ENCODE assay signal across 13 cellular contexts in the genomic region with DNA sequence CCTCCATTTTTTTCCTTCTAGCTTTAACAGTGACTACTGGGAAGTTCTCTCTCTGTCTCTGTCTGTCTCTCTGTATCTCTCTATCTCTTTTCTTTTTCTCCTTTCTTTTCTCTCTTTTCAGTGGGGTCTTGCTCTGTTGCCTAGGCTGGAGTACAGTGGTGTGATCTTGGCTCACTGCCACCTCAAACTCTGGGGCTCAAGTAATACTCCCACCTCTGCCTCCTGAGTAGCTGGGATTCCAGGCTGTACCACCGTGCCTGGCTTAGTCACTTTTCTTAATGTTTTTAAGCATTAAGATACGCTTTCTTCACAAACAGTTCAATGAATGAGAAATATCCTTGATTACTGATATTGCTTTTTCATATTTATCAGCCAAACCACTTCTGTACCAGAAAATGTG. TPM values are rescaled to one million over a fixed set of nuclear protein-coding genes. Genes with fewer than 3 reads are reported as not detected.
DNase-seq lines count a peak whose midpoint lies in the region; ATAC-seq and TF ChIP-seq lines count a peak whose summit lies in the region.
"Had no signal": no experiment of that assay in that cellular context is flagged by ENCODE, and none has a peak within 500 bp of the region (broad histone marks: within the 10 kb centered on the region; RNA-seq: fewer than 3 reads in every experiment).

No MANE protein-coding gene starts in this region.

- no peaks in the 10 kb centered on the region for H3K4me1 ChIP-seq in Karpas-422 (ENCODE audit: low read length)
- peaks cover 0 to 62% (median 24%) of the 10 kb centered on the region in 4 donors for H3K4me1 ChIP-seq in right lobe of liver

- H3K9me2 ChIP-seq in Karpas-422 (replicated peaks; ENCODE audit: insufficient read depth, low read length) = no peaks in the 10 kb centered on the region

- H3K27ac Mint-ChIP-seq in brain = peak overlapping the region in 3 of 5 experiments; percentile 24 to 80 (median 76)
- H3K27ac Mint-ChIP-seq: CD8-positive, alpha-beta memory T cell had no signal

- H3K27me3 Mint-ChIP-seq in brain = peaks cover 7% of the 10 kb centered on the region
- H3K27me3 Mint-ChIP-seq: CD8-positive, alpha-beta memory T cell had no signal

- no peak overlapping the region for H3K4me2 ChIP-seq in Karpas-422 (ENCODE audit: low read depth, low read length, poor library complexity, severe bottlenecking)

- WGBS in right lobe of liver (ENCODE audit: insufficient coverage, low coverage, low lambda C conversion rate, missing lambda C conversion rate) = 72% methylated on average over 2 of the region's 2 CpGs

- H3K4me3 ChIP-seq in Karpas-422 (ENCODE audit: low read length) (no peak overlapping the region), right lobe of liver (no peak overlapping the region)

- intact Hi-C loops in right lobe of liver (cut with DNase I) (no loop called here), Right ventricle myocardium inferior (cut with DNase I) (no loop called here)

- H3K4me3 Mint-ChIP-seq in brain = peak overlapping the region in 1 of 5 experiments; percentile 13
- H3K4me3 Mint-ChIP-seq: CD8-positive, alpha-beta memory T cell had no signal

- no peaks in the 10 kb centered on the region for H4K20me1 ChIP-seq in Karpas-422 (ENCODE audit: insufficient read depth, low read depth, low read length)

- DNase-seq in Karpas-422 (peak; percentile 36), right lobe of liver (no peak), NCI-H2029 (lab: John Stamatoyannopoulos, UW) (no peak), NCI-H526 treated with DMSO at 0.1 percent for 48 hours (lab: John Stamatoyannopoulos, UW) (no peak), Right ventricle myocardium inferior (ENCODE audit: missing footprints) (no peak)
- DNase-seq: CD8-positive, alpha-beta memory T cell; H7; NCI-H146; NCI-H2227 treated with DMSO at 0.1 percent for 48 hours; NCI-H524 treated with DMSO at 0.1 percent for 48 hours; NK-92 treated with Interleukin-12 subunit alpha and Interleukin-12 subunit beta, amount 100 ng/mL, for 24 hours had no signal

- no peak for TF ChIP-seq POLR2A in right lobe of liver (IDR thresholded peaks at IDR 0.05)

- H3K27ac ChIP-seq in Karpas-422 (ENCODE audit: low read length) (no peak overlapping the region), right lobe of liver (peak overlapping the region in 2 of 3 donors; percentile 85 to 92)

- no peaks in the 10 kb centered on the region for H3K27me3 ChIP-seq in Karpas-422 (ENCODE audit: low read length)
- H3K27me3 ChIP-seq in right lobe of liver = no peaks in the 10 kb centered on the region

- TF ChIP-seq CTCF in brain (conservative IDR thresholded peaks at IDR 0.05) (no peak), right lobe of liver (IDR thresholded peaks at IDR 0.05) (no peak)

- no peaks in the 10 kb centered on the region for H3K79me2 ChIP-seq in Karpas-422 (ENCODE audit: low read length)

- H3K36me3 ChIP-seq in Karpas-422 (ENCODE audit: insufficient read depth, low read length) (no peaks in the 10 kb centered on the region), right lobe of liver (no peaks in the 10 kb centered on the region)

- peaks cover 0 to 5% (median 0%) of the 10 kb centered on the region in 5 experiments for H3K9me3 Mint-ChIP-seq in brain
- H3K9me3 Mint-ChIP-seq: CD8-positive, alpha-beta memory T cell had no signal

- H3K9me3 ChIP-seq in Karpas-422 (ENCODE audit: low read length) (no peaks in the 10 kb centered on the region), right lobe of liver (no peaks in the 10 kb centered on the region)

- H2AFZ ChIP-seq in Karpas-422 (ENCODE audit: low read length) = no peak overlapping the region

- ATAC-seq in right lobe of liver (no peak), GM18502 (IDR thresholded peaks at IDR 0.05; ENCODE audit: poor library complexity, unreplicated experiment) (no peak), Right ventricle myocardium inferior (no peak)

- H3K9ac ChIP-seq in Karpas-422 (ENCODE audit: low read length) = no peak overlapping the region

- H3K36me3 Mint-ChIP-seq in brain = peaks cover 51% of the 10 kb centered on the region

- peaks cover 34% of the 10 kb centered on the region for H3K4me1 Mint-ChIP-seq in brain

RNA-seq across cellular contexts. Expression of a gene that starts 13.1 kb away (rescaled TPM):
- total RNA-seq in Karpas-422 (2014; rRNA removed; shearing (Covaris generic); ENCODE audit: low replicate concordance) = 4.3 and 7.0 TPM in 2 replicates
- polyA plus RNA-seq in brain (ENCODE audit: insufficient read depth, low read depth, low replicate concordance) = 36.3 TPM
- total RNA-seq in right lobe of liver = 100 to 1,000 TPM in 1 of 6 experiments, 10 to 100 TPM in 5; 58.2 to 161 (median 85.2) TPM
- 64.0 TPM for total RNA-seq in Right ventricle myocardium inferior
